Comparison of ENCODE assay signal across 8 cellular contexts in genomic region chr11:3867209-3868071, GRCh38. TPM values are rescaled to one million over a fixed set of nuclear protein-coding genes. Genes with fewer than 3 reads are reported as not detected.
A peak's percentile ranks its signal among the peaks of the same experiment; 100 is the strongest.
DNase-seq lines count a peak whose midpoint lies in the region; ATAC-seq and TF ChIP-seq lines count a peak whose summit lies in the region.

No MANE protein-coding gene starts in this region.

- no peaks in the 10 kb centered on the region for H3K9me3 Mint-ChIP-seq in activated T-cell treated with anti-CD3 and anti-CD28 coated beads, Interleukin-2, amount 50 U/mL, for 4 hours
- no peaks in the 10 kb centered on the region for H3K9me3 Mint-ChIP-seq in effector memory CD8-positive, alpha-beta T cell

- H3K4me1 ChIP-seq in parathyroid adenoma, result peaks cover 7% of the 10 kb centered on the region

- ATAC-seq in activated T-cell treated with anti-CD3 and anti-CD28 coated beads, Interleukin-2, amount 50 U/mL, for 4 hours, result peak; percentile 41
- ATAC-seq in HG03558 (IDR thresholded peaks at IDR 0.05; ENCODE audit: extremely low read depth, unreplicated experiment), result peak; percentile 38
- ATAC-seq in effector memory CD8-positive, alpha-beta T cell (replicated peaks), result no peak

- no peak overlapping the region for H2AFZ ChIP-seq in parathyroid adenoma

- no peak for DNase-seq in activated T-cell treated with anti-CD3 and anti-CD28 coated beads, Interleukin-2, amount 50 U/mL, for 4 hours
- no peak for DNase-seq in activated T-cell treated with anti-CD3 and anti-CD28 coated beads, Interleukin-2, amount 50 U/mL, for 1 hour
- no peak for DNase-seq in effector memory CD8-positive, alpha-beta T cell
- DNase-seq in GM13977 (ENCODE audit: low spot score), result no peak
- DNase-seq in central memory CD4-positive, alpha-beta T cell, result no peak
- no peak for DNase-seq in 8988T

- no peak overlapping the region for H3K9ac ChIP-seq in parathyroid adenoma

- in situ Hi-C loops in GM13977 (cut with MboI; ENCODE audit: low pct_unique_long_range_greater_than_20kb, low sequenced_read_pairs, unreplicated experiment), result no loop called here

- H3K27me3 Mint-ChIP-seq in activated T-cell treated with anti-CD3 and anti-CD28 coated beads, Interleukin-2, amount 50 U/mL, for 4 hours (ENCODE audit: low read depth), result no peaks in the 10 kb centered on the region
- H3K27me3 Mint-ChIP-seq in effector memory CD8-positive, alpha-beta T cell, result no peaks in the 10 kb centered on the region

- H3K27me3 ChIP-seq in parathyroid adenoma (ENCODE audit: control insufficient read depth, insufficient read depth, low read length), result no peaks in the 10 kb centered on the region

- H3K4me3 ChIP-seq in parathyroid adenoma (ENCODE audit: low read depth, low read length), result no peak overlapping the region

- no peak for TF ChIP-seq CTCF in parathyroid adenoma (IDR thresholded peaks at IDR 0.05)
- no peak for TF ChIP-seq CTCF in GM13977 (IDR thresholded peaks at IDR 0.05; ENCODE audit: extremely low read depth, insufficient read depth, missing control alignments)

- H3K4me3 Mint-ChIP-seq in activated T-cell treated with anti-CD3 and anti-CD28 coated beads, Interleukin-2, amount 50 U/mL, for 4 hours, result peak overlapping the region; percentile 9
- H3K4me3 Mint-ChIP-seq in effector memory CD8-positive, alpha-beta T cell, result peak overlapping the region in 1 of 2 donors; percentile 55

- H3K27ac Mint-ChIP-seq in effector memory CD8-positive, alpha-beta T cell, result peak overlapping the region; percentile 56 to 70

- peak overlapping the region; percentile 42 for H3K27ac ChIP-seq in parathyroid adenoma

- H3K79me2 ChIP-seq in parathyroid adenoma, result peaks cover 14% of the 10 kb centered on the region

- no peak overlapping the region for H3K4me2 ChIP-seq in parathyroid adenoma (ENCODE audit: low read length)

- H3K4me1 Mint-ChIP-seq in activated T-cell treated with anti-CD3 and anti-CD28 coated beads, Interleukin-2, amount 50 U/mL, for 4 hours (ENCODE audit: low read depth), result peaks cover 89% of the 10 kb centered on the region
- H3K4me1 Mint-ChIP-seq in effector memory CD8-positive, alpha-beta T cell (ENCODE audit: low read depth in 2 of 2), result peaks cover 64 to 80% of the 10 kb centered on the region in 2 donors

- H3K9me3 ChIP-seq in parathyroid adenoma (ENCODE audit: control insufficient read depth, low read length), result no peaks in the 10 kb centered on the region

- H3K36me3 Mint-ChIP-seq in activated T-cell treated with anti-CD3 and anti-CD28 coated beads, Interleukin-2, amount 50 U/mL, for 4 hours (ENCODE audit: insufficient read depth), result peaks cover 1% of the 10 kb centered on the region
- H3K36me3 Mint-ChIP-seq in effector memory CD8-positive, alpha-beta T cell (ENCODE audit: insufficient read depth), result peaks cover 5% of the 10 kb centered on the region

- H3K36me3 ChIP-seq in parathyroid adenoma (ENCODE audit: control insufficient read depth, insufficient read depth, low read length), result no peaks in the 10 kb centered on the region

RNA-seq across cellular contexts. Expression of gene STIM1, which starts 12.0 kb away (rescaled TPM):
- 10 to 100 TPM; 35.6 to 42.5 (median 37.4) TPM for total RNA-seq in activated T-cell treated with anti-CD3 and anti-CD28 coated beads, Interleukin-2, amount 50 U/mL, for 4 hours

RNA-seq across cellular contexts. Expression of gene RHOG, which starts 26.7 kb away (rescaled TPM):
- 100 to 1,000 TPM; 174 to 187 (median 184) TPM for total RNA-seq in activated T-cell treated with anti-CD3 and anti-CD28 coated beads, Interleukin-2, amount 50 U/mL, for 4 hours

RNA-seq across cellular contexts. Expression of gene PGAP2, which starts 59.1 kb away (rescaled TPM):
- total RNA-seq in activated T-cell treated with anti-CD3 and anti-CD28 coated beads, Interleukin-2, amount 50 U/mL, for 4 hours, result 10 to 100 TPM; 28.9 to 31.2 (median 29.0) TPM
